In the genomic region with DNA sequence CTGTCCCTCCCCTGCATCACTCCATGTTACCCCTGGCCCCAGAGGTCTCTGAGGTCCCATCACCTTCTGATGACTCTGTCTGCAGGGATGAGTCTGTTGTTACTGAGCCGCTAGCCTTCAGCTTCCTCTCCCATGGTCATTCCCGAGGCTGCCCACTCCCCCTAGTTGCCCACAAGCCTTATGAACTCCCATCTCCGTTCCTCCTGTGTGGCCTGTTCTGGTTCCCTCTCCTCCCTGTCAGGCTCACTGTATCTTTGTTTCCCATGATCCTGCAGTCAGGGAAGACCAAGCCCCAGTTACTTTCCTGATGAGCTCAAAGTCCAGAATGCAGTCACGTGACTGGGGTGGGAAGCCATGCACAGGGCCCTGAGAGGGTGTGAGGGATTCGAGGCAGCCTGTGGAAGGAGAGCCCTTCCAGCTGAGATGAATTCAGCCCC, we compare ENCODE assay signal across 16 cellular contexts. TPM values are rescaled to one million over a fixed set of nuclear protein-coding genes. Genes with fewer than 3 reads are reported as not detected.
A peak's percentile ranks its signal among the peaks of the same experiment; 100 is the strongest.
DNase-seq lines count a peak whose midpoint lies in the region; ATAC-seq, FAIRE-seq and TF ChIP-seq lines count a peak whose summit lies in the region.
"Had no signal": no experiment of that assay in that cellular context is flagged by ENCODE, and none has a peak within 500 bp of the region (broad histone marks: within the 10 kb centered on the region; RNA-seq: fewer than 3 reads in every experiment).

No MANE protein-coding gene starts in this region.

- DNase-seq in A549 (ENCODE audit: low read depth in 1 of 2, low spot score in 1 of 2): no peak
- DNase-seq in Calu3: peak; percentile 22
- DNase-seq in activated CD8-positive, alpha-beta T cell treated with anti-CD3 and anti-CD28 coated beads, Interleukin-2, amount 10 ng/mL, durations not matched to agents 7 days and 5 days: peak; percentile 18
- peak; percentile 57 for DNase-seq in mesenteric fat pad (ENCODE audit: low spot score)
- DNase-seq in DMS 273 (lab: John Stamatoyannopoulos, UW; ENCODE audit: unreplicated experiment): no peak
- DNase-seq in heart right ventricle: no peak
- DNase-seq in GOT3 (lab: John Stamatoyannopoulos, UW): no peak
- DNase-seq: NCI-H187 treated with DMSO at 0.1 percent for 48 hours; NCI-H69; stimulated activated CD4-positive, alpha-beta T cell treated with anti-CD3 and anti-CD28 coated beads, Interleukin-4, amount 100 ng/mL, for 1 hour; stimulated activated naive CD4-positive, alpha-beta T cell had no signal

- TF ChIP-seq EP300 in A549 (IDR thresholded peaks at IDR 0.05): no peak

- WGBS in A549 (ENCODE audit: missing lambda C conversion rate): 75% methylated on average over 5 of the region's 5 CpGs
- WGBS in heart right ventricle, 2 donors: 82 to 88% methylated on average over 5 of the region's 5 CpGs

- no peak for TF ChIP-seq POLR2A in A549 (IDR thresholded peaks at IDR 0.05; ENCODE audit: low read length)

- no peaks in the 10 kb centered on the region for H3K36me3 ChIP-seq in heart right ventricle
- H3K36me3 ChIP-seq: gastroesophageal sphincter had no signal

- intact Hi-C loops in Calu3 (cut with micrococcal nuclease; ENCODE audit: unreplicated experiment): loop anchor here (5.0 kb wide), 2 partner anchors 37 to 72 kb away; no protein-coding TSS in a partner anchor
- intact Hi-C loops in heart right ventricle (cut with DNase I): loop anchor here in 1 of 10 donors (5.0 kb wide), 1 partner anchor 37 kb away; no protein-coding TSS in a partner anchor

- H3K4me3 Mint-ChIP-seq in Calu3 (ENCODE audit: low read depth, unreplicated experiment): peak overlapping the region; percentile 27
- H3K4me3 Mint-ChIP-seq in activated CD8-positive, alpha-beta T cell treated with anti-CD3 and anti-CD28 coated beads, Interleukin-2, amount 10 ng/mL, durations not matched to agents 7 days and 5 days: peak overlapping the region; percentile 28
- H3K4me3 Mint-ChIP-seq: brain had no signal

- FAIRE-seq in A549 (lab: Jason Lieb, UNC): no peak
- FAIRE-seq: endometrium, islet of Langerhans had no signal

- no peak for TF ChIP-seq RAD21 in A549 (conservative IDR thresholded peaks at IDR 0.05 in 1 of 2, IDR thresholded peaks at IDR 0.05 in 1 of 2)

- H3K4me1 Mint-ChIP-seq in Calu3 (ENCODE audit: low read depth, unreplicated experiment): peaks cover 84% of the 10 kb centered on the region
- peaks cover 99% of the 10 kb centered on the region for H3K4me1 Mint-ChIP-seq in activated CD8-positive, alpha-beta T cell treated with anti-CD3 and anti-CD28 coated beads, Interleukin-2, amount 10 ng/mL, durations not matched to agents 7 days and 5 days (ENCODE audit: low read depth)

- BruUV-seq in Calu3 (replicated peaks; lab: Mats Ljungman, UMichigan): no TSS peak

- H3K36me3 Mint-ChIP-seq in Calu3 (ENCODE audit: insufficient read depth, unreplicated experiment): peaks cover 16% of the 10 kb centered on the region
- peaks cover 48% of the 10 kb centered on the region for H3K36me3 Mint-ChIP-seq in activated CD8-positive, alpha-beta T cell treated with anti-CD3 and anti-CD28 coated beads, Interleukin-2, amount 10 ng/mL, durations not matched to agents 7 days and 5 days (ENCODE audit: low read depth)
- H3K36me3 Mint-ChIP-seq: brain had no signal

- ATAC-seq in A549: peak in 1 of 2 experiments; percentile 29; a peak in 3 of 6 replicates
- ATAC-seq in activated CD8-positive, alpha-beta T cell treated with anti-CD3 and anti-CD28 coated beads, Interleukin-2, amount 10 ng/mL, durations not matched to agents 7 days and 5 days: no peak
- no peak for ATAC-seq in heart right ventricle
- ATAC-seq in HG02588 (IDR thresholded peaks at IDR 0.05; ENCODE audit: unreplicated experiment): no peak
- ATAC-seq: gastroesophageal sphincter had no signal

- no peak overlapping the region for H3K4me3 ChIP-seq in A549
- no peak overlapping the region for H3K4me3 ChIP-seq in heart right ventricle
- H3K4me3 ChIP-seq: gastroesophageal sphincter had no signal

- H3K27me3 Mint-ChIP-seq in Calu3 (ENCODE audit: unreplicated experiment): no peaks in the 10 kb centered on the region
- H3K27me3 Mint-ChIP-seq in activated CD8-positive, alpha-beta T cell treated with anti-CD3 and anti-CD28 coated beads, Interleukin-2, amount 10 ng/mL, durations not matched to agents 7 days and 5 days (ENCODE audit: low read depth): no peaks in the 10 kb centered on the region
- H3K27me3 Mint-ChIP-seq: brain had no signal

- peak overlapping the region; percentile 45 for H3K27ac Mint-ChIP-seq in Calu3 (ENCODE audit: unreplicated experiment)
- peak overlapping the region; percentile 77 for H3K27ac Mint-ChIP-seq in activated CD8-positive, alpha-beta T cell treated with anti-CD3 and anti-CD28 coated beads, Interleukin-2, amount 10 ng/mL, durations not matched to agents 7 days and 5 days

- no peaks in the 10 kb centered on the region for H3K9me3 Mint-ChIP-seq in Calu3 (ENCODE audit: low read depth, unreplicated experiment)
- H3K9me3 Mint-ChIP-seq in activated CD8-positive, alpha-beta T cell treated with anti-CD3 and anti-CD28 coated beads, Interleukin-2, amount 10 ng/mL, durations not matched to agents 7 days and 5 days (ENCODE audit: insufficient read depth): no peaks in the 10 kb centered on the region
- H3K9me3 Mint-ChIP-seq: brain had no signal

- H3K9me3 ChIP-seq in A549: no peaks in the 10 kb centered on the region
- H3K9me3 ChIP-seq in heart right ventricle: no peaks in the 10 kb centered on the region
- H3K9me3 ChIP-seq: gastroesophageal sphincter had no signal

- peak overlapping the region; percentile 6; the same call in 1 of the 3 replicates for H3K4me2 ChIP-seq in A549

- H3K27ac ChIP-seq in A549: no peak overlapping the region
- H3K27ac ChIP-seq in heart right ventricle: no peak overlapping the region
- H3K27ac ChIP-seq: gastroesophageal sphincter had no signal

- H3K27me3 ChIP-seq in heart right ventricle: no peaks in the 10 kb centered on the region
- H3K27me3 ChIP-seq: gastroesophageal sphincter had no signal

- POLR2A ChIA-PET in A549 (lab: Yijun Ruan, JAX): no interaction called here
- POLR2A ChIA-PET in activated CD8-positive, alpha-beta T cell treated with anti-CD3 and anti-CD28 coated beads, Interleukin-2, amount 10 ng/mL, durations not matched to agents 7 days and 5 days (lab: Charles Lee): interaction anchor here (0.6 to 5.1 kb wide), 3 partner anchors 20 to 37 kb away, joined by 3 to 43 read pairs (median 7); no protein-coding TSS in a partner anchor

- no peak for TF ChIP-seq CTCF in A549 (IDR thresholded peaks at IDR 0.05)
- no peak for TF ChIP-seq CTCF in Calu3 (IDR thresholded peaks at IDR 0.05; ENCODE audit: unreplicated experiment)
- no peak for TF ChIP-seq CTCF in heart right ventricle (IDR thresholded peaks at IDR 0.05)

- CTCF ChIA-PET in A549 (lab: Yijun Ruan, JAX) (interaction anchor here (1.3 kb wide), 1 partner anchor 118 kb away, joined by 3 read pairs; no protein-coding TSS in a partner anchor), Calu3 (lab: Charles Lee) (no interaction called here)
- CTCF ChIA-PET in activated CD8-positive, alpha-beta T cell treated with anti-CD3 and anti-CD28 coated beads, Interleukin-2, amount 10 ng/mL, durations not matched to agents 7 days and 5 days (lab: Charles Lee): interaction anchor here (0.9 to 4.5 kb wide), 6 partner anchors 10 to 71 kb away, joined by 3 to 24 read pairs (median 5); no protein-coding TSS in a partner anchor

- peaks cover 19% of the 10 kb centered on the region for H3K4me1 ChIP-seq in A549
- peaks cover 17 to 94% (median 74%) of the 10 kb centered on the region in 9 donors for H3K4me1 ChIP-seq in heart right ventricle

TF ChIP-seq in A549, 52 proteins besides CTCF, POLR2A, EP300 and RAD21:
- TF ChIP-seq JUNB (IDR thresholded peaks at IDR 0.05) (no peak), PHF8 (IDR thresholded peaks at IDR 0.05; ENCODE audit: borderline replicate concordance, low read depth) (no peak), RFX5 (IDR thresholded peaks at IDR 0.05) (no peak)
- TF ChIP-seq, protein P1, sequence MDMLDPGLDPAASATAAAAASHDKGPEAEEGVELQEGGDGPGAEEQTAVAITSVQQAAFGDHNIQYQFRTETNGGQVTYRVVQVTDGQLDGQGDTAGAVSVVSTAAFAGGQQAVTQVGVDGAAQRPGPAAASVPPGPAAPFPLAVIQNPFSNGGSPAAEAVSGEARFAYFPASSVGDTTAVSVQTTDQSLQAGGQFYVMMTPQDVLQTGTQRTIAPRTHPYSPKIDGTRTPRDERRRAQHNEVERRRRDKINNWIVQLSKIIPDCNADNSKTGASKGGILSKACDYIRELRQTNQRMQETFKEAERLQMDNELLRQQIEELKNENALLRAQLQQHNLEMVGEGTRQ (IDR thresholded peaks at IDR 0.05): peak; percentile 25; the same call in 1 of the 2 replicates

RNA-seq across cellular contexts. Expression of a gene that starts 39.5 kb away (rescaled TPM):
- 16.0 and 20.2 TPM in 2 replicates for polyA plus RNA-seq in A549 (2011; rRNA removed)
- polyA plus RNA-seq in A549 (2012; cell fraction: cytosol; rRNA removed): 16.9 and 20.4 TPM in 2 replicates
- polyA plus RNA-seq in A549 (2012; cell fraction: nucleus; rRNA removed): 26.4 and 30.0 TPM in 2 replicates
- polyA plus RNA-seq in A549 (2017; fragmentation: RNase III; extraction: RNeasy Plus Mini Kit Qiagen cat#74134 plus additional on column Dnase treatment): 8.8 to 9.6 TPM (median 9.4 TPM) in 3 replicates
- polyA minus RNA-seq in A549 (2011; rRNA and poly(A)+ RNA removed): 62.4 and 71.9 TPM in 2 replicates
- 26.7 and 28.2 TPM in 2 replicates for total RNA-seq in Calu3 (2022)
- total RNA-seq in activated CD8-positive, alpha-beta T cell treated with anti-CD3 and anti-CD28 coated beads, Interleukin-2, amount 10 ng/mL, durations not matched to agents 7 days and 5 days: 100 to 1,000 TPM; 152 to 157 TPM
- 30.3 TPM for total RNA-seq in mesenteric fat pad
- total RNA-seq in heart right ventricle: 10 to 100 TPM; 15.8 to 31.2 (median 22.0) TPM
- 1 to 10 TPM; 3.8 to 7.5 TPM for polyA plus RNA-seq in heart right ventricle

Comparison
In these comparisons a context has a peak if more than half of its experiments do, and no peak if none do; other contexts are left out.
1. DNase-seq: peak in Calu3 (single experiment), activated CD8-positive, alpha-beta T cell treated with anti-CD3 and anti-CD28 coated beads, Interleukin-2, amount 10 ng/mL, durations not matched to agents 7 days and 5 days (single experiment) and mesenteric fat pad (single experiment); none in A549 (0 of 2), DMS 273 (single experiment), heart right ventricle (0 of 2) and GOT3 (single experiment).